In the genomic region with DNA sequence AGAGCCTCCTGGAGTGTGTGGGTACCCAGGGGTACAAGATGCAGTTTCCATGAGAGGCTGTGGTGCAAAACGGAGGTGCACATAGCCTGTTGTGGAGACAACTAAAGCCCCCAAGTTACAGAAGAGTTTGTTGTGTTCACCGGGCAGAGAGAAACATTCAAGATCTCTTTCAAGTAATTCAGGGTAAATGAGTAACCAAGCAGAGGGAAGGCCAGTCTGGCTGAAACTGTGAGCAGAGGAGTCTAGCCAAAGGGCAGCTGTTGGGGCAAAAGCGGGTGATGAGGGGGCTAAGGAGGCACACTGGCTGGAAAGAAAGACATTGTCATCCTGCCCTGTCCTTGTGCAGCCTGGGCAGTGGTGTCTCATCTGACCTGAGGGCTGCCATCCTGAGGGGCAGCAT, we compare ENCODE assay signal across 1 cellular context.
TF ChIP-seq lines count a peak whose summit lies in the region.

No MANE protein-coding gene starts in this region.

TF ChIP-seq in GM23338, 12 proteins besides CTCF, POLR2A, EP300 and RAD21 (continued from another document):
- TF ChIP-seq, protein P1, sequence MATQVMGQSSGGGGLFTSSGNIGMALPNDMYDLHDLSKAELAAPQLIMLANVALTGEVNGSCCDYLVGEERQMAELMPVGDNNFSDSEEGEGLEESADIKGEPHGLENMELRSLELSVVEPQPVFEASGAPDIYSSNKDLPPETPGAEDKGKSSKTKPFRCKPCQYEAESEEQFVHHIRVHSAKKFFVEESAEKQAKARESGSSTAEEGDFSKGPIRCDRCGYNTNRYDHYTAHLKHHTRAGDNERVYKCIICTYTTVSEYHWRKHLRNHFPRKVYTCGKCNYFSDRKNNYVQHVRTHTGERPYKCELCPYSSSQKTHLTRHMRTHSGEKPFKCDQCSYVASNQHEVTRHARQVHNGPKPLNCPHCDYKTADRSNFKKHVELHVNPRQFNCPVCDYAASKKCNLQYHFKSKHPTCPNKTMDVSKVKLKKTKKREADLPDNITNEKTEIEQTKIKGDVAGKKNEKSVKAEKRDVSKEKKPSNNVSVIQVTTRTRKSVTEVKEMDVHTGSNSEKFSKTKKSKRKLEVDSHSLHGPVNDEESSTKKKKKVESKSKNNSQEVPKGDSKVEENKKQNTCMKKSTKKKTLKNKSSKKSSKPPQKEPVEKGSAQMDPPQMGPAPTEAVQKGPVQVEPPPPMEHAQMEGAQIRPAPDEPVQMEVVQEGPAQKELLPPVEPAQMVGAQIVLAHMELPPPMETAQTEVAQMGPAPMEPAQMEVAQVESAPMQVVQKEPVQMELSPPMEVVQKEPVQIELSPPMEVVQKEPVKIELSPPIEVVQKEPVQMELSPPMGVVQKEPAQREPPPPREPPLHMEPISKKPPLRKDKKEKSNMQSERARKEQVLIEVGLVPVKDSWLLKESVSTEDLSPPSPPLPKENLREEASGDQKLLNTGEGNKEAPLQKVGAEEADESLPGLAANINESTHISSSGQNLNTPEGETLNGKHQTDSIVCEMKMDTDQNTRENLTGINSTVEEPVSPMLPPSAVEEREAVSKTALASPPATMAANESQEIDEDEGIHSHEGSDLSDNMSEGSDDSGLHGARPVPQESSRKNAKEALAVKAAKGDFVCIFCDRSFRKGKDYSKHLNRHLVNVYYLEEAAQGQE (IDR thresholded peaks at IDR 0.05; ENCODE audit: unreplicated experiment): no peak
- TF ChIP-seq CREB1 (CRISPR knock-in tag; IDR thresholded peaks at IDR 0.05; ENCODE audit: low read depth) (no peak), STAT1 (IDR thresholded peaks at IDR 0.05; ENCODE audit: unreplicated experiment) (no peak), EZH2 (IDR thresholded peaks at IDR 0.05; ENCODE audit: low read depth, unreplicated experiment) (no peak), ZNF331 (CRISPR knock-in tag; IDR thresholded peaks at IDR 0.05; ENCODE audit: low read depth) (no peak), ZNF114 (CRISPR knock-in tag; IDR thresholded peaks at IDR 0.05) (no peak), JUNB (IDR thresholded peaks at IDR 0.05; ENCODE audit: unreplicated experiment) (no peak)
